In the genomic region with DNA sequence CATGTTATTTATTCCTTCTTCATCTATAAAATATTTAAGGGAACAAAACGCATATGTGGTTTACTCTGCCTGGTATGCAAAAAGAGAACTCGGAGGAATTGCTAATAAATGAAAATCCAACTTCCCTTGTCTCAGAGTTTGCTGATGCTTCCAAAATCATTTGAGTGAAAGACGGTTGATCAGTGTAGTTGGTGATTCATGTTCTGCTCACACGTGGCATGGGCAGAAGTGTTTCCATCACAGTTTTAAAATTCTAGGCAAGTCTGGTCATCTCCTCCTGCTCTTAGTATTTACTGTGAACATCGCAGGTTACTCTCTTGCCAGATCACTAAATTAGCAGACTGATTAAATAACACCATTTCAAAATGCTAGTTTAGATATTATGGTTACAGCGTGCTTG, we compare ENCODE assay signal across 21 cellular contexts. TPM values are rescaled to one million over a fixed set of nuclear protein-coding genes. Genes with fewer than 3 reads are reported as not detected.
DNase-seq lines count a peak whose midpoint lies in the region; ATAC-seq, FAIRE-seq and TF ChIP-seq lines count a peak whose summit lies in the region.
"Had no signal": no experiment of that assay in that cellular context is flagged by ENCODE, and none has a peak within 500 bp of the region (broad histone marks: within the 10 kb centered on the region; RNA-seq: fewer than 3 reads in every experiment).

No MANE protein-coding gene starts in this region.

- no peak overlapping the region for H3K9ac ChIP-seq in GM23248
- H3K9ac ChIP-seq in keratinocyte (ENCODE audit: control insufficient read depth, extremely low read depth, insufficient read depth, low read length): no peak overlapping the region
- H3K9ac ChIP-seq: BLaER1 had no signal

- H3K27ac ChIP-seq in GM23248: no peak overlapping the region
- no peak overlapping the region for H3K27ac ChIP-seq in keratinocyte (ENCODE audit: control insufficient read depth, insufficient read depth, low read length)
- H3K27ac ChIP-seq: BLaER1, HL-60 had no signal

- H2AFZ ChIP-seq in GM23248 (no peak overlapping the region), keratinocyte (ENCODE audit: control insufficient read depth, low read length) (no peak overlapping the region)
- H2AFZ ChIP-seq: GM23338 had no signal

- no peaks in the 10 kb centered on the region for H3K79me2 ChIP-seq in GM23248 (ENCODE audit: insufficient read depth)
- H3K79me2 ChIP-seq in keratinocyte (ENCODE audit: control insufficient read depth, insufficient read depth, low read length): no peaks in the 10 kb centered on the region

- intact Hi-C loops in Right ventricle myocardium superior (cut with DNase I): no loop called here
- intact Hi-C loops in Right ventricle myocardium inferior (cut with DNase I): no loop called here

- H3K9me3 ChIP-seq in GM23248 (ENCODE audit: low read depth): no peaks in the 10 kb centered on the region
- no peaks in the 10 kb centered on the region for H3K9me3 ChIP-seq in keratinocyte (ENCODE audit: control insufficient read depth, low read depth, low read length)
- H3K9me3 ChIP-seq: BLaER1 had no signal

- H3K27me3 ChIP-seq in GM23248 (replicated peaks; ENCODE audit: insufficient read depth) (no peaks in the 10 kb centered on the region), bronchial epithelial cell (ENCODE audit: control insufficient read depth, insufficient read depth, low read length) (no peaks in the 10 kb centered on the region), keratinocyte (ENCODE audit: control insufficient read depth, extremely low read depth, insufficient read depth, low read length) (no peaks in the 10 kb centered on the region)
- H3K27me3 ChIP-seq: BLaER1 had no signal

- no peaks in the 10 kb centered on the region for H3K9me2 ChIP-seq in GM23248 (ENCODE audit: insufficient read depth)

- H3K36me3 ChIP-seq in GM23248 (ENCODE audit: low read depth) (no peaks in the 10 kb centered on the region), bronchial epithelial cell (ENCODE audit: control insufficient read depth, insufficient read depth, low read length) (no peaks in the 10 kb centered on the region), keratinocyte (ENCODE audit: control insufficient read depth in 2 of 2, extremely low read depth in 1 of 2, insufficient read depth in 2 of 2, low read length in 2 of 2) (no peaks in the 10 kb centered on the region)
- H3K36me3 ChIP-seq: BLaER1 had no signal

- no peaks in the 10 kb centered on the region for H3K4me1 ChIP-seq in GM23248 (ENCODE audit: insufficient read depth)
- H3K4me1 ChIP-seq in keratinocyte (ENCODE audit: control insufficient read depth, extremely low read depth, insufficient read depth, low read length): peaks cover 10% of the 10 kb centered on the region
- H3K4me1 ChIP-seq: BLaER1 had no signal

- H3F3A ChIP-seq in GM23248 (ENCODE audit: insufficient read depth): no peaks in the 10 kb centered on the region

- TF ChIP-seq CTCF in bronchial epithelial cell (IDR thresholded peaks at IDR 0.05; ENCODE audit: insufficient read depth, low read length, severe bottlenecking) (no peak), keratinocyte (optimal IDR thresholded peaks at IDR 0.05 in 1 of 3, IDR thresholded peaks at IDR 0.05 in 1 of 3, conservative IDR thresholded peaks at IDR 0.05 in 1 of 3; ENCODE audit: extremely low read depth in 1 of 3, insufficient read depth in 2 of 3, low read length in 3 of 3) (no peak)

- in situ Hi-C loops in GM23248 (cut with MboI): no loop called here

- no peak overlapping the region for H3K4me3 ChIP-seq in GM23248
- H3K4me3 ChIP-seq in bronchial epithelial cell (ENCODE audit: low read depth, low read length): no peak overlapping the region
- H3K4me3 ChIP-seq in keratinocyte (ENCODE audit: control insufficient read depth in 2 of 3, extremely low read depth in 1 of 3, insufficient read depth in 2 of 3, low read depth in 1 of 3, low read length in 3 of 3): no peak overlapping the region
- H3K4me3 ChIP-seq: BLaER1, GM12878, GM23338 had no signal

- DNase-seq in Right ventricle myocardium superior: no peak
- DNase-seq in Right ventricle myocardium inferior (ENCODE audit: missing footprints): no peak
- DNase-seq in GM23248: peak; percentile 16
- DNase-seq in bronchial epithelial cell (ENCODE audit: low read depth): peak; percentile 48
- no peak for DNase-seq in keratinocyte (ENCODE audit: low read depth, low spot score)
- DNase-seq in activated CD8-positive, alpha-beta memory T cell treated with anti-CD3 and anti-CD28 coated beads, Interleukin-2, amount 50 U/mL, for 48 hours: no peak
- DNase-seq in activated gamma-delta T cell (lab: John Stamatoyannopoulos, UW): no peak
- DNase-seq: 8988T; Calu3; CD8-positive, alpha-beta T cell; DMS53; DND-41; EL; HCEC 1CT had no signal

- H3K9me1 ChIP-seq in keratinocyte (ENCODE audit: control insufficient read depth, extremely low read depth, insufficient read depth, low read length): no peaks in the 10 kb centered on the region

- peak; percentile 29 for ATAC-seq in Right ventricle myocardium superior (ENCODE audit: poor library complexity)
- ATAC-seq in Right ventricle myocardium inferior: no peak
- no peak for ATAC-seq in GM21367 (IDR thresholded peaks at IDR 0.05; ENCODE audit: unreplicated experiment)
- ATAC-seq: CD8-positive, alpha-beta T cell; GM12878; GM23338 had no signal

- FAIRE-seq in bronchial epithelial cell (lab: Jason Lieb, UNC) (no peak), keratinocyte (lab: Jason Lieb, UNC) (peak; percentile 95)
- FAIRE-seq: GM12878, GM19239, H54 had no signal

- 53 to 57% methylated on average over 6 of the region's 6 CpGs for WGBS in GM23248 (ENCODE audit: low coverage in 1 of 2, low lambda C conversion rate in 2 of 2, missing lambda C conversion rate in 2 of 2), 2 experiments

- H4K20me1 ChIP-seq in GM23248 (ENCODE audit: insufficient read depth) (no peaks in the 10 kb centered on the region), keratinocyte (ENCODE audit: control insufficient read depth, extremely low read depth, insufficient read depth, low read length) (no peaks in the 10 kb centered on the region)
- H4K20me1 ChIP-seq: BLaER1 had no signal

- dilution Hi-C loops in keratinocyte (cut with MboI; ENCODE audit: extremely low pct_ligation_motif_present, low sequenced_read_pairs): no loop called here

- no peak overlapping the region for H3K4me2 ChIP-seq in GM23248 (ENCODE audit: unreplicated experiment)
- peak overlapping the region; percentile 52 for H3K4me2 ChIP-seq in keratinocyte (ENCODE audit: control insufficient read depth, extremely low read depth, insufficient read depth, low read depth, low read length)
- H3K4me2 ChIP-seq: BLaER1, GM23338 had no signal

RNA-seq across cellular contexts. Expression of a gene that starts 11.9 kb away (rescaled TPM):
- total RNA-seq in Right ventricle myocardium superior (194 TPM), Right ventricle myocardium inferior (197 TPM), bronchial epithelial cell (3.4 and 6.0 TPM in 2 replicates)
- total RNA-seq in GM23248 (2014; rRNA removed; shearing (Covaris generic)): 141 and 143 TPM in 2 replicates
- polyA plus RNA-seq in GM23248 (2016; fragmentation: Nextera tagmentation; extraction: Ambion mirVana) (52.6 and 53.2 TPM in 2 replicates), keratinocyte (10.5 to 13.9 TPM (median 13.7 TPM) in 3 replicates)
- polyA plus RNA-seq in keratinocyte (2011; ENCODE audit: low read depth): 7.1 TPM
- 14.4 and 29.8 TPM in 2 replicates for polyA plus RNA-seq in keratinocyte (2011; cell fraction: cytosol; rRNA removed)
- 6.5 and 8.8 TPM in 2 replicates for polyA plus RNA-seq in keratinocyte (2011; cell fraction: nucleus; rRNA removed)
- 5.2 and 11.0 TPM in 2 replicates for polyA plus RNA-seq in keratinocyte (2012; ENCODE audit: low replicate concordance)
- 6.7 to 10.2 TPM (median 7.7 TPM) in 3 replicates for polyA minus RNA-seq in keratinocyte
- 5.6 TPM for polyA minus RNA-seq in keratinocyte (2011; cell fraction: cytosol; rRNA and poly(A)+ RNA removed)
- 2.6 and 3.1 TPM in 2 replicates for polyA minus RNA-seq in keratinocyte (2011; cell fraction: nucleus; rRNA and poly(A)+ RNA removed)

RNA-seq across cellular contexts. Expression of a gene that starts 56.9 kb away (rescaled TPM):
- total RNA-seq in Right ventricle myocardium superior (78.0 TPM), Right ventricle myocardium inferior (73.1 TPM), bronchial epithelial cell (28.7 and 32.6 TPM in 2 replicates)
- 37.8 and 48.3 TPM in 2 replicates for total RNA-seq in GM23248 (2014; rRNA removed; shearing (Covaris generic))
- polyA plus RNA-seq in GM23248 (2016; fragmentation: Nextera tagmentation; extraction: Ambion mirVana) (73.7 and 73.8 TPM in 2 replicates), keratinocyte (44.0 to 54.6 TPM (median 50.0 TPM) in 3 replicates)
- polyA plus RNA-seq in keratinocyte (2011; ENCODE audit: low read depth): 27.0 TPM
- 41.1 and 49.2 TPM in 2 replicates for polyA plus RNA-seq in keratinocyte (2011; cell fraction: cytosol; rRNA removed)
- 38.4 and 42.4 TPM in 2 replicates for polyA plus RNA-seq in keratinocyte (2011; cell fraction: nucleus; rRNA removed)
- 43.4 and 55.3 TPM in 2 replicates for polyA plus RNA-seq in keratinocyte (2012; ENCODE audit: low replicate concordance)
- 27.3 to 50.4 TPM (median 39.2 TPM) in 3 replicates for polyA minus RNA-seq in keratinocyte
- polyA minus RNA-seq in keratinocyte (2011; cell fraction: cytosol; rRNA and poly(A)+ RNA removed): 31.7 TPM
- 11.1 and 23.3 TPM in 2 replicates for polyA minus RNA-seq in keratinocyte (2011; cell fraction: nucleus; rRNA and poly(A)+ RNA removed)

Comparison
In these comparisons a context has a peak if more than half of its experiments do, and no peak if none do; other contexts are left out.
1. DNase-seq: peak in GM23248 (single experiment) and bronchial epithelial cell (single experiment); none in Right ventricle myocardium superior (single experiment), Right ventricle myocardium inferior (single experiment), keratinocyte (single experiment), activated CD8-positive, alpha-beta memory T cell treated with anti-CD3 and anti-CD28 coated beads, Interleukin-2, amount 50 U/mL, for 48 hours (single experiment) and activated gamma-delta T cell (single experiment).
2. RNA of a gene that starts 11.9 kb away (total RNA-seq): 197 TPM in Right ventricle myocardium inferior (single experiment), 194 TPM in Right ventricle myocardium superior (single experiment) and 141 to 143 TPM in GM23248; 3.4 to 6.0 TPM in bronchial epithelial cell; every median in the first group is over 10 times any median in the second.